In genomic region chr17:14428640-14429029, GRCh38 we compare ENCODE assay signal across 12 cellular contexts.
DNase-seq lines count a peak whose midpoint lies in the region; TF ChIP-seq lines count a peak whose summit lies in the region.
"Had no signal": no experiment of that assay in that cellular context is flagged by ENCODE, and none has a peak within 500 bp of the region (broad histone marks: within the 10 kb centered on the region; RNA-seq: fewer than 3 reads in every experiment).

No MANE protein-coding gene starts in this region.

- no peak for TF ChIP-seq CTCF in adrenal gland (IDR thresholded peaks at IDR 0.05)

- WGBS in thymus = 4% methylated on average over 2 of the region's 2 CpGs
- WGBS in adrenal gland, 4 donors = 37 to 42% (median 39%) methylated on average over 2 of the region's 2 CpGs
- WGBS in neuronal stem cell (ENCODE audit: extremely low coverage in 2 of 2, insufficient read length in 2 of 2, insufficient replicate concordance in 1 of 2), 2 donors = no CpG with 5 or more reads among the region's 2 CpGs

- H2AFZ ChIP-seq in neuronal stem cell (ENCODE audit: low read length) = no peak overlapping the region

- H3K23ac ChIP-seq in neuronal stem cell (ENCODE audit: low read depth, low read length, poor library complexity) = no peak overlapping the region

- no peak overlapping the region for H4K91ac ChIP-seq in neuronal stem cell (ENCODE audit: low read depth, low read length, poor library complexity)

- H3K4me3 ChIP-seq in thymus (ENCODE audit: low read length) (peak overlapping the region; percentile 48), adrenal gland (no peak overlapping the region), neuronal stem cell (ENCODE audit: low read length in 2 of 2) (no peak overlapping the region)
- H3K4me3 ChIP-seq: cardiac muscle cell, K562, pancreas had no signal

- H2AK5ac ChIP-seq in neuronal stem cell (ENCODE audit: low read depth, low read length) = no peak overlapping the region

- no peaks in the 10 kb centered on the region for H3K27me3 ChIP-seq in thymus (ENCODE audit: control insufficient read depth, insufficient read depth)
- no peaks in the 10 kb centered on the region for H3K27me3 ChIP-seq in adrenal gland
- H3K27me3 ChIP-seq in neuronal stem cell (ENCODE audit: control insufficient read depth in 3 of 3, insufficient read depth in 3 of 3, low read depth in 1 of 3, low read length in 3 of 3) = no peaks in the 10 kb centered on the region
- H3K27me3 ChIP-seq: cardiac muscle cell, pancreas had no signal

- no peak for TF ChIP-seq POLR2A in adrenal gland (IDR thresholded peaks at IDR 0.05)

- H3K9ac ChIP-seq in neuronal stem cell (ENCODE audit: low read depth, low read length, poor library complexity) = no peak overlapping the region
- H3K9ac ChIP-seq: SK-N-SH had no signal

- H3K9me3 ChIP-seq in KOPT-K1 (ENCODE audit: insufficient read depth, low read length, poor library complexity, severe bottlenecking) = peaks cover 11% of the 10 kb centered on the region
- no peaks in the 10 kb centered on the region for H3K9me3 ChIP-seq in thymus (ENCODE audit: control insufficient read depth)
- H3K9me3 ChIP-seq in adrenal gland (replicated peaks in 1 of 3) = no peaks in the 10 kb centered on the region
- peaks cover 0 to 5% of the 10 kb centered on the region in 2 donors for H3K9me3 ChIP-seq in neuronal stem cell (replicated peaks in 1 of 2; ENCODE audit: control insufficient read depth in 2 of 2, insufficient read depth in 1 of 2, low read depth in 1 of 2, low read length in 2 of 2)
- H3K9me3 ChIP-seq: pancreas, SK-N-SH had no signal

- DNase-seq in stimulated activated CD4-positive, alpha-beta T cell treated with anti-CD3 and anti-CD28 coated beads, Interleukin-1b, Interleukin-23, amount 100 ng/mL, for 48 hours = peak; percentile 4
- no peak for DNase-seq in stimulated activated CD4-positive, alpha-beta T cell treated with anti-CD3 and anti-CD28 coated beads, Interleukin-2, amount 100 ng/mL, for 48 hours
- peak; percentile 18 for DNase-seq in activated naive CD4-positive, alpha-beta T cell treated with Interleukin-2 at 50 U/mL for 16 hours
- DNase-seq in T-helper 9 cell = no peak
- DNase-seq in adrenal gland = no peak
- no peak for DNase-seq in neuronal stem cell (ENCODE audit: low spot score)
- DNase-seq: pancreas, SK-N-SH had no signal

- H3K4ac ChIP-seq in neuronal stem cell (ENCODE audit: low read length) = no peak overlapping the region

- intact Hi-C loops in adrenal gland (cut with DNase I) = no loop called here

- peaks cover 27% of the 10 kb centered on the region for H3K4me1 ChIP-seq in thymus (ENCODE audit: control insufficient read depth, insufficient read depth, low read length)
- no peaks in the 10 kb centered on the region for H3K4me1 ChIP-seq in adrenal gland (replicated peaks in 1 of 2)
- H3K4me1 ChIP-seq in neuronal stem cell (ENCODE audit: control insufficient read depth in 2 of 2, insufficient read depth in 1 of 2, low read depth in 1 of 2, low read length in 2 of 2) = peaks cover 0 to 5% of the 10 kb centered on the region in 2 donors
- H3K4me1 ChIP-seq: pancreas had no signal

- H3K4me2 ChIP-seq in neuronal stem cell (ENCODE audit: insufficient read depth, low read length, poor library complexity, severe bottlenecking) = no peak overlapping the region
- H3K4me2 ChIP-seq: SK-N-SH had no signal

- no peak overlapping the region for H2BK12ac ChIP-seq in neuronal stem cell (ENCODE audit: low read length)

- H3K27ac ChIP-seq in KOPT-K1 (ENCODE audit: low read depth, low read length, poor library complexity, severe bottlenecking) = peak overlapping the region; percentile 74
- peak overlapping the region; percentile 96 for H3K27ac ChIP-seq in thymus (ENCODE audit: low read depth)
- no peak overlapping the region for H3K27ac ChIP-seq in adrenal gland
- no peak overlapping the region for H3K27ac ChIP-seq in neuronal stem cell (replicated peaks; ENCODE audit: low read length)
- H3K27ac ChIP-seq: cardiac muscle cell, pancreas had no signal

- H3K18ac ChIP-seq in neuronal stem cell (ENCODE audit: low read length) = no peak overlapping the region

- H2BK15ac ChIP-seq in neuronal stem cell (ENCODE audit: low read length) = no peak overlapping the region

- H3K36me3 ChIP-seq in KOPT-K1 (ENCODE audit: insufficient read depth, low read length) = no peaks in the 10 kb centered on the region
- no peaks in the 10 kb centered on the region for H3K36me3 ChIP-seq in thymus (ENCODE audit: control insufficient read depth, insufficient read depth)
- no peaks in the 10 kb centered on the region for H3K36me3 ChIP-seq in adrenal gland (replicated peaks in 1 of 2)
- no peaks in the 10 kb centered on the region for H3K36me3 ChIP-seq in neuronal stem cell (replicated peaks in 1 of 2; ENCODE audit: control insufficient read depth in 2 of 2, insufficient read depth in 2 of 2, low read length in 2 of 2)
- H3K36me3 ChIP-seq: cardiac muscle cell, pancreas had no signal

- H3K79me1 ChIP-seq in neuronal stem cell (ENCODE audit: low read depth, low read length) = no peaks in the 10 kb centered on the region

- no peak overlapping the region for H2BK5ac ChIP-seq in neuronal stem cell (ENCODE audit: low read length)

- H3K14ac ChIP-seq in neuronal stem cell (ENCODE audit: low read length) = no peak overlapping the region

- H2BK120ac ChIP-seq in neuronal stem cell (ENCODE audit: low read depth, low read length) = no peak overlapping the region

- H4K8ac ChIP-seq in neuronal stem cell (ENCODE audit: low read depth, low read length) = no peak overlapping the region

Comparison
In these comparisons a context has a peak if more than half of its experiments do, and no peak if none do; other contexts are left out.
1. DNase-seq: peak in stimulated activated CD4-positive, alpha-beta T cell treated with anti-CD3 and anti-CD28 coated beads, Interleukin-1b, Interleukin-23, amount 100 ng/mL, for 48 hours (single experiment) and activated naive CD4-positive, alpha-beta T cell treated with Interleukin-2 at 50 U/mL for 16 hours (single experiment); none in stimulated activated CD4-positive, alpha-beta T cell treated with anti-CD3 and anti-CD28 coated beads, Interleukin-2, amount 100 ng/mL, for 48 hours (0 of 2), T-helper 9 cell (single experiment), adrenal gland (0 of 7) and neuronal stem cell (single experiment).
2. H3K27ac ChIP-seq: peak in KOPT-K1 (single experiment) and thymus (single experiment); none in adrenal gland (0 of 5) and neuronal stem cell (single experiment).